In genomic region chr1:163655565-163655964, GRCh38 we compare ENCODE assay signal across 1 cellular context.
TF ChIP-seq lines count a peak whose summit lies in the region.

No MANE protein-coding gene starts in this region.

TF ChIP-seq in SK-N-SH, 30 proteins besides CTCF, POLR2A, EP300 and RAD21 (continued from another document):
- TF ChIP-seq POLR2AphosphoS5 (IDR thresholded peaks at IDR 0.05; ENCODE audit: low read depth, low read length) (no peak), PBX3 (IDR thresholded peaks at IDR 0.05) (no peak), TAF1 (IDR thresholded peaks at IDR 0.05; ENCODE audit: borderline replicate concordance, low read depth, low read length) (no peak), MXI1 (IDR thresholded peaks at IDR 0.05; ENCODE audit: low read depth, low read length) (no peak), TCF12 (IDR thresholded peaks at IDR 0.05) (no peak), USF2 (IDR thresholded peaks at IDR 0.05; ENCODE audit: borderline replicate concordance, low read depth, low read length) (no peak), CHD2 (IDR thresholded peaks at IDR 0.05; ENCODE audit: low read length, partially characterized antibody) (no peak), REST (IDR thresholded peaks at IDR 0.05; ENCODE audit: low read depth, low read length) (no peak), ELF1 (IDR thresholded peaks at IDR 0.05) (no peak), EZH2phosphoT487 (IDR thresholded peaks at IDR 0.05; ENCODE audit: borderline replicate concordance, low read depth) (no peak), FOXJ3 (CRISPR knock-in tag; IDR thresholded peaks at IDR 0.05) (no peak), SMC3 (IDR thresholded peaks at IDR 0.05; ENCODE audit: low read depth, low read length) (no peak), USF1 (IDR thresholded peaks at IDR 0.05; ENCODE audit: borderline replicate concordance, low read depth) (no peak), RCOR1 (IDR thresholded peaks at IDR 0.05; ENCODE audit: low read length) (no peak), RXRA (IDR thresholded peaks at IDR 0.05; ENCODE audit: borderline replicate concordance, low read depth) (no peak), MEF2A (IDR thresholded peaks at IDR 0.05; ENCODE audit: borderline replicate concordance, low read depth) (no peak)
- TF ChIP-seq, protein P1, sequence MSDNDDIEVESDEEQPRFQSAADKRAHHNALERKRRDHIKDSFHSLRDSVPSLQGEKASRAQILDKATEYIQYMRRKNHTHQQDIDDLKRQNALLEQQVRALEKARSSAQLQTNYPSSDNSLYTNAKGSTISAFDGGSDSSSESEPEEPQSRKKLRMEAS (IDR thresholded peaks at IDR 0.05; ENCODE audit: low read depth) = no peak
